Comparison of ENCODE assay signal across 26 cellular contexts in genomic region chr17:13593757-13594156, GRCh38. TPM values are rescaled to one million over a fixed set of nuclear protein-coding genes. Genes with fewer than 3 reads are reported as not detected.
DNase-seq lines count a peak whose midpoint lies in the region; TF ChIP-seq lines count a peak whose summit lies in the region.
"Had no signal": no experiment of that assay in that cellular context is flagged by ENCODE, and none has a peak within 500 bp of the region (broad histone marks: within the 10 kb centered on the region; RNA-seq: fewer than 3 reads in every experiment).

No MANE protein-coding gene starts in this region.

- no peaks in the 10 kb centered on the region for H3K36me3 Mint-ChIP-seq in activated naive CD8-positive, alpha-beta T cell treated with anti-CD3 and anti-CD28 coated beads for 36 hours
- H3K36me3 Mint-ChIP-seq: activated naive CD8-positive, alpha-beta T cell treated with anti-CD3 and anti-CD28 coated beads, Interleukin-2, amount 10 ng/mL, durations not matched to agents 7 days and 5 days; mesothelial cell of epicardium; naive thymus-derived CD8-positive, alpha-beta T cell had no signal

- no peak for TF ChIP-seq CTCF in astrocyte of the spinal cord (IDR thresholded peaks at IDR 0.05; ENCODE audit: low read depth, low read length)

- no peak overlapping the region for H3K4me3 ChIP-seq in astrocyte of the spinal cord (ENCODE audit: low read depth, low read length)
- H3K4me3 ChIP-seq: BLaER1 treated with 17β-estradiol and CSF1 and Interleukin-3, amounts not matched to agents 10 nM and 100 nM; dorsolateral prefrontal cortex; ovary; spleen; transverse colon had no signal

- no peak overlapping the region for H3K4me3 Mint-ChIP-seq in activated naive CD8-positive, alpha-beta T cell treated with anti-CD3 and anti-CD28 coated beads for 36 hours
- H3K4me3 Mint-ChIP-seq: activated CD8-positive, alpha-beta T cell treated with anti-CD3 and anti-CD28 coated beads for 36 hours; activated naive CD8-positive, alpha-beta T cell treated with anti-CD3 and anti-CD28 coated beads, Interleukin-2, amount 10 ng/mL, durations not matched to agents 7 days and 5 days; central memory CD8-positive, alpha-beta T cell; mesothelial cell of epicardium; naive thymus-derived CD8-positive, alpha-beta T cell had no signal

- H3K4me1 Mint-ChIP-seq in activated naive CD8-positive, alpha-beta T cell treated with anti-CD3 and anti-CD28 coated beads for 36 hours = peaks cover 8% of the 10 kb centered on the region

- peak; percentile 58 for DNase-seq in AG08395 (ENCODE audit: low spot score)
- DNase-seq in H4 (ENCODE audit: low spot score) = peak; percentile 53
- peak; percentile 35 for DNase-seq in astrocyte of the spinal cord (ENCODE audit: low read depth, low spot score)
- peak; percentile 30 for DNase-seq in myocyte (ENCODE audit: low read depth)
- no peak for DNase-seq in activated CD8-positive, alpha-beta memory T cell treated with anti-CD3 and anti-CD28 coated beads, Interleukin-2, amount 50 U/mL, for 48 hours
- no peak for DNase-seq in NCI-H1930 (lab: John Stamatoyannopoulos, UW)
- no peak for DNase-seq in activated naive CD8-positive, alpha-beta T cell treated with anti-CD3 and anti-CD28 coated beads for 36 hours
- no peak for DNase-seq in dedifferentiated amniotic fluid mesenchymal stem cell (ENCODE audit: extremely low spot score)
- DNase-seq: activated CD4-positive, alpha-beta T cell treated with anti-CD3 and anti-CD28 coated beads for 1 hour; activated CD8-positive, alpha-beta T cell treated with anti-CD3 and anti-CD28 coated beads for 36 hours; activated naive CD8-positive, alpha-beta T cell treated with anti-CD3 and anti-CD28 coated beads, Interleukin-2, amount 10 ng/mL, durations not matched to agents 7 days and 5 days; activated T-cell treated with anti-CD3 and anti-CD28 coated beads for 4 hours; dorsolateral prefrontal cortex; naive thymus-derived CD8-positive, alpha-beta T cell; NCI-H187; NCI-H2227 treated with DMSO at 0.1 percent for 48 hours; OCI-M1; ovary; retina; spleen; T-helper 2 cell; transverse colon had no signal

- in situ Hi-C loops in astrocyte of the spinal cord (cut with HindIII; ENCODE audit: low sequenced_read_pairs) = no loop called here

- no peaks in the 10 kb centered on the region for H3K9me3 Mint-ChIP-seq in activated naive CD8-positive, alpha-beta T cell treated with anti-CD3 and anti-CD28 coated beads for 36 hours
- H3K9me3 Mint-ChIP-seq: activated CD8-positive, alpha-beta T cell treated with anti-CD3 and anti-CD28 coated beads for 36 hours; activated naive CD8-positive, alpha-beta T cell treated with anti-CD3 and anti-CD28 coated beads, Interleukin-2, amount 10 ng/mL, durations not matched to agents 7 days and 5 days; central memory CD8-positive, alpha-beta T cell; mesothelial cell of epicardium; naive thymus-derived CD8-positive, alpha-beta T cell had no signal

- peaks cover 31% of the 10 kb centered on the region for H3K27me3 Mint-ChIP-seq in activated naive CD8-positive, alpha-beta T cell treated with anti-CD3 and anti-CD28 coated beads for 36 hours

- H3K27ac Mint-ChIP-seq in activated naive CD8-positive, alpha-beta T cell treated with anti-CD3 and anti-CD28 coated beads for 36 hours = no peak overlapping the region
- H3K27ac Mint-ChIP-seq: activated CD8-positive, alpha-beta T cell treated with anti-CD3 and anti-CD28 coated beads for 36 hours; activated naive CD8-positive, alpha-beta T cell treated with anti-CD3 and anti-CD28 coated beads, Interleukin-2, amount 10 ng/mL, durations not matched to agents 7 days and 5 days; mesothelial cell of epicardium; naive thymus-derived CD8-positive, alpha-beta T cell had no signal

RNA-seq across cellular contexts. Expression of gene HS3ST3A1, which starts 8.0 kb away (rescaled TPM):
- 4.7 and 12.6 TPM in 2 replicates for total RNA-seq in H4 (2014; rRNA removed; shearing (Covaris generic))
- 6.5 and 9.7 TPM in 2 replicates for total RNA-seq in myocyte
- 3.5 TPM for polyA plus RNA-seq in myocyte (2012)
- total RNA-seq in activated naive CD8-positive, alpha-beta T cell treated with anti-CD3 and anti-CD28 coated beads for 36 hours = under 1 TPM; 0.12 to 0.16 TPM
- total RNA-seq: A673; activated naive CD8-positive, alpha-beta T cell treated with anti-CD3 and anti-CD28 coated beads, Interleukin-2, amount 10 ng/mL, durations not matched to agents 7 days and 5 days; naive thymus-derived CD8-positive, alpha-beta T cell had no signal

Comparison
In these comparisons a context has a peak if more than half of its experiments do, and no peak if none do; other contexts are left out.
1. DNase-seq: peak in AG08395 (single experiment), H4 (single experiment), astrocyte of the spinal cord (single experiment) and myocyte (single experiment); none in activated CD8-positive, alpha-beta memory T cell treated with anti-CD3 and anti-CD28 coated beads, Interleukin-2, amount 50 U/mL, for 48 hours (single experiment), NCI-H1930 (0 of 2), activated naive CD8-positive, alpha-beta T cell treated with anti-CD3 and anti-CD28 coated beads for 36 hours (single experiment) and dedifferentiated amniotic fluid mesenchymal stem cell (single experiment).